Comparison of ENCODE assay signal across 8 cellular contexts in genomic region chr16:57994778-57995177, GRCh38. TPM values are rescaled to one million over a fixed set of nuclear protein-coding genes. Genes with fewer than 3 reads are reported as not detected.
DNase-seq lines count a peak whose midpoint lies in the region; ATAC-seq and TF ChIP-seq lines count a peak whose summit lies in the region.

No MANE protein-coding gene starts in this region.

- TF ChIP-seq POLR2A in body of pancreas (IDR thresholded peaks at IDR 0.05) = no peak

- intact Hi-C loops in A673 (cut with micrococcal nuclease; ENCODE audit: unreplicated experiment) (no loop called here), body of pancreas (cut with DNase I) (loop anchor here (5.0 to 10.0 kb wide), 2 partner anchors 92 to 240 kb away; no protein-coding TSS in a partner anchor)

- 24 to 25% methylated on average over 4 of the region's 4 CpGs for WGBS in body of pancreas, 2 donors

- peak; percentile 50 for ATAC-seq in HG03442 (IDR thresholded peaks at IDR 0.05; ENCODE audit: unreplicated experiment)
- ATAC-seq in body of pancreas = no peak
- no peak for ATAC-seq in HG02938 (IDR thresholded peaks at IDR 0.05; ENCODE audit: unreplicated experiment)
- ATAC-seq in HG02610 (IDR thresholded peaks at IDR 0.05; ENCODE audit: unreplicated experiment) = no peak

- H3K36me3 ChIP-seq in A673 (ENCODE audit: insufficient read depth, low read length, poor library complexity, severe bottlenecking) = peaks cover 4% of the 10 kb centered on the region
- H3K36me3 ChIP-seq in body of pancreas (replicated peaks in 1 of 2; ENCODE audit: insufficient read depth in 1 of 2, low read depth in 2 of 2) = peaks cover 0 to 7% of the 10 kb centered on the region in 2 donors

- H3K27ac ChIP-seq in A673 (ENCODE audit: low read depth, low read length, poor library complexity, severe bottlenecking) (no peak overlapping the region), body of pancreas (no peak overlapping the region)

- H3K27me3 ChIP-seq in A673 (replicated peaks; ENCODE audit: insufficient read depth, low read depth, low read length, poor library complexity) (no peaks in the 10 kb centered on the region), body of pancreas (no peaks in the 10 kb centered on the region)

- in situ Hi-C loops in SK-MEL-5 (cut with HindIII; ENCODE audit: low pct_unique_long_range_greater_than_20kb, low sequenced_read_pairs) = no loop called here

- TF ChIP-seq CTCF in A673 (conservative IDR thresholded peaks at IDR 0.05; ENCODE audit: low read depth, low read length) (peak; percentile 62), GM12865 (IDR thresholded peaks at IDR 0.05; ENCODE audit: insufficient read depth, low read depth, low read length, missing control alignments) (peak; percentile 45), body of pancreas (IDR thresholded peaks at IDR 0.05) (peak in 5 of 7 experiments; percentile 20 to 37 (median 26))

- POLR2A ChIA-PET in A673 (lab: Charles Lee; ENCODE audit: low non-redundant PET) = no interaction called here

- H3K4me3 ChIP-seq in A673 (ENCODE audit: low read depth, low read length, poor library complexity, severe bottlenecking) (no peak overlapping the region), GM12865 (ENCODE audit: low read depth, low read length) (no peak overlapping the region), body of pancreas (no peak overlapping the region)

- peaks cover 23% of the 10 kb centered on the region for H3K4me1 ChIP-seq in A673 (ENCODE audit: insufficient read depth, low read length, poor library complexity, severe bottlenecking)
- H3K4me1 ChIP-seq in body of pancreas = peaks cover 48% of the 10 kb centered on the region

- H3K9me3 ChIP-seq in A673 (ENCODE audit: low read depth, low read length, poor library complexity, severe bottlenecking) (no peaks in the 10 kb centered on the region), body of pancreas (no peaks in the 10 kb centered on the region)

- no TSS peak for BruUV-seq in A673 (replicated peaks; lab: Mats Ljungman, UMichigan)

- peak; percentile 76 for DNase-seq in A673 (ENCODE audit: low spot score)
- DNase-seq in GM12865 (ENCODE audit: low read depth) = peak; percentile 66
- DNase-seq in SK-MEL-5 (ENCODE audit: low read depth, low spot score) = peak; percentile 61
- peak in 3 of 4 donors; percentile 37 to 64 (median 57) for DNase-seq in body of pancreas
- DNase-seq in medulla oblongata (ENCODE audit: extremely low spot score) = peak; percentile 26

- CTCF ChIA-PET in A673 (lab: Charles Lee) = no interaction called here

RNA-seq across cellular contexts. Expression of gene ZNF319, which starts 5.7 kb away (rescaled TPM):
- total RNA-seq in A673 (2021) (11.7 and 12.9 TPM in 2 replicates), body of pancreas (1 to 10 TPM; 3.3 to 4.7 TPM)
- total RNA-seq in SK-MEL-5 (2014; rRNA removed; shearing (Covaris generic)) = 1.7 and 1.9 TPM in 2 replicates
- 9.3 and 16.2 TPM in 2 replicates for polyA plus RNA-seq in SK-MEL-5 (2015; cell fraction: cytosol; rRNA removed)
- 3.5 and 5.0 TPM in 2 replicates for polyA plus RNA-seq in SK-MEL-5 (2015; cell fraction: nucleus; rRNA removed)

RNA-seq across cellular contexts. Expression of gene USB1, which starts 6.4 kb away (rescaled TPM):
- total RNA-seq in A673 (2021) (99.5 and 106 TPM in 2 replicates), body of pancreas (10 to 100 TPM; 22.4 to 46.7 TPM)
- 8.8 and 10.2 TPM in 2 replicates for total RNA-seq in SK-MEL-5 (2014; rRNA removed; shearing (Covaris generic))
- 57.5 and 59.3 TPM in 2 replicates for polyA plus RNA-seq in SK-MEL-5 (2015; cell fraction: cytosol; rRNA removed)
- polyA plus RNA-seq in SK-MEL-5 (2015; cell fraction: nucleus; rRNA removed) = 30.6 and 31.7 TPM in 2 replicates

RNA-seq across cellular contexts. Expression of gene CNGB1, which starts 23.9 kb away (rescaled TPM):
- total RNA-seq in A673 (2021) = not detected in 2 replicates
- total RNA-seq in SK-MEL-5 (2014; rRNA removed; shearing (Covaris generic)) = not detected in 2 replicates
- polyA plus RNA-seq in SK-MEL-5 (2015; cell fraction: cytosol; rRNA removed) = not detected in 2 replicates
- not detected in 2 replicates for polyA plus RNA-seq in SK-MEL-5 (2015; cell fraction: nucleus; rRNA removed)
- total RNA-seq in body of pancreas = not detected

RNA-seq across cellular contexts. Expression of gene MMP15, which starts 30.8 kb away (rescaled TPM):
- total RNA-seq in A673 (2021) (4.5 and 7.0 TPM in 2 replicates), body of pancreas (10 to 100 TPM; 22.3 to 35.3 TPM)
- total RNA-seq in SK-MEL-5 (2014; rRNA removed; shearing (Covaris generic)) = 7.3 and 9.1 TPM in 2 replicates
- polyA plus RNA-seq in SK-MEL-5 (2015; cell fraction: cytosol; rRNA removed) = 30.1 and 38.6 TPM in 2 replicates
- polyA plus RNA-seq in SK-MEL-5 (2015; cell fraction: nucleus; rRNA removed) = 3.2 and 6.6 TPM in 2 replicates

Comparison
In these comparisons a context has a peak if more than half of its experiments do, and no peak if none do; other contexts are left out.
1. DNase-seq: peak in every context shown above with its lines; median percentile 76 in A673; 66 in GM12865; 61 in SK-MEL-5; 57 in body of pancreas; 26 in medulla oblongata.